10 cellular contexts compared by ENCODE assay signal in the genomic region with DNA sequence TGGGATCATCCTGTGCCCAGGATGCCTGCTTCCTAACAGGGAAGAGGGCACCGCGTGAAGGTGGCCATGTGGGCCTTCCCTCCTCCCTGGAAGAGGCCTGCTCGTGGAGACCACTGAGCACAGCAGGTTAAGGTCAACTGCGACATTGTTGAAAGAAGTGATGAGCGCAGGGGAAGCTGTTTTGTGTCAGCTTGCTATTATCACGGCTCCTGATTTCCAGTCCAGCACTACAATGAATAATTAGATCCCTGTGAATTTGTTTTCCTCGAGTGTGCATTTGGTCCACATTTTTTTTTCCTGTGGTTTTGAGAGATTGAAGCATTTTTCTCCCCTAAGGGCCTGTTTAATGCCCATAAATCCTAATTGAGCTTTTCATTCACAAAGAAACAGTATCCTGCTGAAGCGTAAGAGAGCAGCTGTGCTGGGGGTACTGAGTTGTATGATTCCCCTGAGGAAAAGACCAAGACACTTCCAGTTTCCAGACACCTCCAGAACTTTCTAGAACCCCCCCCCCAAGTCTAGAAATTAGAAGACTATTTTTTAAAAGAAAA.
A peak's percentile ranks its signal among the peaks of the same experiment; 100 is the strongest.
DNase-seq lines count a peak whose midpoint lies in the region; ATAC-seq and TF ChIP-seq lines count a peak whose summit lies in the region.
"Had no signal": no experiment of that assay in that cellular context is flagged by ENCODE, and none has a peak within 500 bp of the region (broad histone marks: within the 10 kb centered on the region; RNA-seq: fewer than 3 reads in every experiment).

No MANE protein-coding gene starts in this region.

- H3K27me3 ChIP-seq in SK-N-SH (ENCODE audit: insufficient read depth) (no peaks in the 10 kb centered on the region), right cardiac atrium (ENCODE audit: control insufficient read depth, insufficient read depth) (no peaks in the 10 kb centered on the region)

- H3K9me3 ChIP-seq in SK-N-SH (no peaks in the 10 kb centered on the region), right cardiac atrium (ENCODE audit: control insufficient read depth, low read length) (no peaks in the 10 kb centered on the region)
- H3K9me3 ChIP-seq: left lung had no signal

- DNase-seq in SK-N-SH (peak; percentile 39), RPMI7951 (ENCODE audit: low read depth) (peak; percentile 52), right cardiac atrium (no peak), GM20000 (ENCODE audit: low spot score) (no peak), activated gamma-delta T cell treated with Interleukin-2 at 50 U/mL for 16 hours (no peak)
- no peak for DNase-seq in effector CD8-positive, alpha-beta T cell (lab: John Stamatoyannopoulos, UW)
- DNase-seq in activated CD8-positive, alpha-beta memory T cell treated with anti-CD3 and anti-CD28 coated beads for 24 hours: no peak
- DNase-seq: CD8-positive, alpha-beta memory T cell had no signal

- H3K4me3 ChIP-seq in SK-N-SH (ENCODE audit: low read depth in 2 of 2, low read length in 1 of 2) (no peak overlapping the region), right cardiac atrium (ENCODE audit: low read length) (no peak overlapping the region)
- H3K4me3 ChIP-seq: left lung had no signal

- ATAC-seq in SK-N-SH treated with all-trans-retinoic acid at 6 μM for 48 hours (no peak; the same call in 2 of the 3 replicates), right cardiac atrium (peak in 1 of 2 donors; percentile 36)

- POLR2A ChIA-PET in SK-N-SH (lab: Yijun Ruan, JAX): no interaction called here

- no peaks in the 10 kb centered on the region for H3K79me2 ChIP-seq in SK-N-SH (ENCODE audit: insufficient read depth)

- H3K9me2 ChIP-seq in SK-N-SH: no peaks in the 10 kb centered on the region

- H3F3A ChIP-seq in SK-N-SH (replicated peaks; ENCODE audit: insufficient read depth): no peaks in the 10 kb centered on the region

- no peak for TF ChIP-seq RAD21 in SK-N-SH (IDR thresholded peaks at IDR 0.05; ENCODE audit: low read length)

- no peaks in the 10 kb centered on the region for H3K36me3 ChIP-seq in SK-N-SH (replicated peaks in 1 of 2; ENCODE audit: control insufficient read depth in 1 of 2, insufficient read depth in 2 of 2, low read length in 1 of 2)
- H3K36me3 ChIP-seq: left lung had no signal

- H2AFZ ChIP-seq in SK-N-SH (ENCODE audit: low read depth): no peak overlapping the region

- CTCF ChIA-PET in SK-N-SH (lab: Yijun Ruan, JAX): interaction anchor here (0.7 to 4.4 kb wide), 36 partner anchors 9 to 644 kb away, joined by 3 to 52 read pairs (median 5); a partner anchor contains a TSS

- H3K9ac ChIP-seq in SK-N-SH: no peak overlapping the region

- WGBS in SK-N-SH (ENCODE audit: low lambda C conversion rate): 54% methylated on average over 8 of the region's 8 CpGs
- whole genome bisulfite sequencing in right cardiac atrium: 62% methylated on average over 8 of the region's 8 CpGs

- peaks cover 0 to 15% of the 10 kb centered on the region in 2 experiments; a peak in 1 of 4 replicates for H3K4me1 ChIP-seq in SK-N-SH (ENCODE audit: control insufficient read depth in 1 of 2, insufficient read depth in 2 of 2, low read depth in 1 of 2, low read length in 1 of 2)
- peaks cover 2% of the 10 kb centered on the region for H3K4me1 ChIP-seq in right cardiac atrium (ENCODE audit: control insufficient read depth, insufficient read depth, low read length)
- H3K4me1 ChIP-seq: left lung had no signal

- intact Hi-C loops in right cardiac atrium (cut with DNase I): loop anchor here in 3 of 4 donors (5.0 to 10.0 kb wide), 2 partner anchors 203 to 416 kb away; a partner anchor contains a TSS

- H3K27ac ChIP-seq in SK-N-SH (ENCODE audit: low read depth in 2 of 2, low read length in 1 of 2) (peak overlapping the region in 1 of 2 experiments; percentile 60; a peak in 2 of 4 replicates), right cardiac atrium (ENCODE audit: low read length) (peak overlapping the region; percentile 62)
- H3K27ac ChIP-seq: left lung had no signal

- TF ChIP-seq EP300 in SK-N-SH (IDR thresholded peaks at IDR 0.05; ENCODE audit: borderline replicate concordance in 1 of 2, low read depth in 1 of 2, low read length in 1 of 2): peak in 1 of 2 experiments; percentile 14; a peak in 1 of 4 replicates

- no peak overlapping the region for H3K4me2 ChIP-seq in SK-N-SH

- H4K20me1 ChIP-seq in SK-N-SH (ENCODE audit: insufficient read depth): no peaks in the 10 kb centered on the region

- no peak for TF ChIP-seq CTCF in SK-N-SH (IDR thresholded peaks at IDR 0.05)
- TF ChIP-seq CTCF in GM20000 (IDR thresholded peaks at IDR 0.05; ENCODE audit: extremely low read depth, missing control alignments): no peak

TF ChIP-seq in SK-N-SH, 30 proteins besides CTCF, POLR2A, EP300 and RAD21:
- TF ChIP-seq CHD2 (IDR thresholded peaks at IDR 0.05; ENCODE audit: low read length, partially characterized antibody) (peak; percentile 16), YY1 (IDR thresholded peaks at IDR 0.05; ENCODE audit: low read depth) (no peak)

TF ChIP-seq in SK-N-SH treated with all-trans-retinoic acid at 6 μM for 48 hours, 23 proteins besides CTCF, POLR2A, EP300 and RAD21 (continues in another document):
- TF ChIP-seq ARNTL (CRISPR knock-in tag; IDR thresholded peaks at IDR 0.05; ENCODE audit: borderline replicate concordance, low read depth) (no peak), BACH2 (CRISPR knock-in tag; IDR thresholded peaks at IDR 0.05; ENCODE audit: borderline replicate concordance) (no peak), CSDC2 (CRISPR knock-in tag; IDR thresholded peaks at IDR 0.05) (no peak), ZNF70 (CRISPR knock-in tag; IDR thresholded peaks at IDR 0.05) (no peak), ISL1 (CRISPR knock-in tag; IDR thresholded peaks at IDR 0.05) (no peak), ZNF8 (CRISPR knock-in tag; IDR thresholded peaks at IDR 0.05) (no peak), PPARA (CRISPR knock-in tag; IDR thresholded peaks at IDR 0.05; ENCODE audit: borderline replicate concordance) (no peak), RARB (CRISPR knock-in tag; IDR thresholded peaks at IDR 0.05) (no peak), TOX (CRISPR knock-in tag; IDR thresholded peaks at IDR 0.05; ENCODE audit: borderline replicate concordance) (no peak)
- TF ChIP-seq, protein P1, sequence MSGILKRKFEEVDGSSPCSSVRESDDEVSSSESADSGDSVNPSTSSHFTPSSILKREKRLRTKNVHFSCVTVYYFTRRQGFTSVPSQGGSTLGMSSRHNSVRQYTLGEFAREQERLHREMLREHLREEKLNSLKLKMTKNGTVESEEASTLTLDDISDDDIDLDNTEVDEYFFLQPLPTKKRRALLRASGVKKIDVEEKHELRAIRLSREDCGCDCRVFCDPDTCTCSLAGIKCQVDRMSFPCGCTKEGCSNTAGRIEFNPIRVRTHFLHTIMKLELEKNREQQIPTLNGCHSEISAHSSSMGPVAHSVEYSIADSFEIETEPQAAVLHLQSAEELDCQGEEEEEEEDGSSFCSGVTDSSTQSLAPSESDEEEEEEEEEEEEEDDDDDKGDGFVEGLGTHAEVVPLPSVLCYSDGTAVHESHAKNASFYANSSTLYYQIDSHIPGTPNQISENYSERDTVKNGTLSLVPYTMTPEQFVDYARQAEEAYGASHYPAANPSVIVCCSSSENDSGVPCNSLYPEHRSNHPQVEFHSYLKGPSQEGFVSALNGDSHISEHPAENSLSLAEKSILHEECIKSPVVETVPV (CRISPR knock-in tag; IDR thresholded peaks at IDR 0.05): no peak
- TF ChIP-seq, protein P2, sequence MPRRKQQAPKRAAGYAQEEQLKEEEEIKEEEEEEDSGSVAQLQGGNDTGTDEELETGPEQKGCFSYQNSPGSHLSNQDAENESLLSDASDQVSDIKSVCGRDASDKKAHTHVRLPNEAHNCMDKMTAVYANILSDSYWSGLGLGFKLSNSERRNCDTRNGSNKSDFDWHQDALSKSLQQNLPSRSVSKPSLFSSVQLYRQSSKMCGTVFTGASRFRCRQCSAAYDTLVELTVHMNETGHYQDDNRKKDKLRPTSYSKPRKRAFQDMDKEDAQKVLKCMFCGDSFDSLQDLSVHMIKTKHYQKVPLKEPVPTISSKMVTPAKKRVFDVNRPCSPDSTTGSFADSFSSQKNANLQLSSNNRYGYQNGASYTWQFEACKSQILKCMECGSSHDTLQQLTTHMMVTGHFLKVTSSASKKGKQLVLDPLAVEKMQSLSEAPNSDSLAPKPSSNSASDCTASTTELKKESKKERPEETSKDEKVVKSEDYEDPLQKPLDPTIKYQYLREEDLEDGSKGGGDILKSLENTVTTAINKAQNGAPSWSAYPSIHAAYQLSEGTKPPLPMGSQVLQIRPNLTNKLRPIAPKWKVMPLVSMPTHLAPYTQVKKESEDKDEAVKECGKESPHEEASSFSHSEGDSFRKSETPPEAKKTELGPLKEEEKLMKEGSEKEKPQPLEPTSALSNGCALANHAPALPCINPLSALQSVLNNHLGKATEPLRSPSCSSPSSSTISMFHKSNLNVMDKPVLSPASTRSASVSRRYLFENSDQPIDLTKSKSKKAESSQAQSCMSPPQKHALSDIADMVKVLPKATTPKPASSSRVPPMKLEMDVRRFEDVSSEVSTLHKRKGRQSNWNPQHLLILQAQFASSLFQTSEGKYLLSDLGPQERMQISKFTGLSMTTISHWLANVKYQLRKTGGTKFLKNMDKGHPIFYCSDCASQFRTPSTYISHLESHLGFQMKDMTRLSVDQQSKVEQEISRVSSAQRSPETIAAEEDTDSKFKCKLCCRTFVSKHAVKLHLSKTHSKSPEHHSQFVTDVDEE (CRISPR knock-in tag; IDR thresholded peaks at IDR 0.05): no peak
- TF ChIP-seq, protein P3, sequence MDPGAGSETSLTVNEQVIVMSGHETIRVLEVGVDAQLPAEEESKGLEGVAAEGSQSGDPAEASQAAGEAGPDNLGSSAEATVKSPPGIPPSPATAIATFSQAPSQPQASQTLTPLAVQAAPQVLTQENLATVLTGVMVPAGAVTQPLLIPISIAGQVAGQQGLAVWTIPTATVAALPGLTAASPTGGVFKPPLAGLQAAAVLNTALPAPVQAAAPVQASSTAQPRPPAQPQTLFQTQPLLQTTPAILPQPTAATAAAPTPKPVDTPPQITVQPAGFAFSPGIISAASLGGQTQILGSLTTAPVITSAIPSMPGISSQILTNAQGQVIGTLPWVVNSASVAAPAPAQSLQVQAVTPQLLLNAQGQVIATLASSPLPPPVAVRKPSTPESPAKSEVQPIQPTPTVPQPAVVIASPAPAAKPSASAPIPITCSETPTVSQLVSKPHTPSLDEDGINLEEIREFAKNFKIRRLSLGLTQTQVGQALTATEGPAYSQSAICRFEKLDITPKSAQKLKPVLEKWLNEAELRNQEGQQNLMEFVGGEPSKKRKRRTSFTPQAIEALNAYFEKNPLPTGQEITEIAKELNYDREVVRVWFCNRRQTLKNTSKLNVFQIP (CRISPR knock-in tag; IDR thresholded peaks at IDR 0.05; ENCODE audit: borderline replicate concordance, low read depth): no peak

Comparison
In these comparisons a context has a peak if more than half of its experiments do, and no peak if none do; other contexts are left out.
1. DNase-seq: peak in SK-N-SH (single experiment) and RPMI7951 (single experiment); none in right cardiac atrium (0 of 3), effector CD8-positive, alpha-beta T cell (single experiment), GM20000 (single experiment), activated gamma-delta T cell treated with Interleukin-2 at 50 U/mL for 16 hours (single experiment) and activated CD8-positive, alpha-beta memory T cell treated with anti-CD3 and anti-CD28 coated beads for 24 hours (single experiment).